ENCODE assay signal across 16 cellular contexts in genomic region chrX:23952401-23952800, GRCh38. TPM values are rescaled to one million over a fixed set of nuclear protein-coding genes. Genes with fewer than 3 reads are reported as not detected.
DNase-seq lines count a peak whose midpoint lies in the region; ATAC-seq lines count a peak whose summit lies in the region.
"Had no signal": no experiment of that assay in that cellular context is flagged by ENCODE, and none has a peak within 500 bp of the region (broad histone marks: within the 10 kb centered on the region; RNA-seq: fewer than 3 reads in every experiment).

No MANE protein-coding gene starts in this region.

- H3K9me3 Mint-ChIP-seq in activated CD4-positive, alpha-beta T cell treated with anti-CD3 and anti-CD28 coated beads, Interleukin-2, amount 10 ng/mL, durations not matched to agents 24 days and 14 days: no peaks in the 10 kb centered on the region
- H3K9me3 Mint-ChIP-seq in activated CD4-positive, alpha-beta memory T cell treated with anti-CD3 and anti-CD28 coated beads, Interleukin-2, amount 10 ng/mL, durations not matched to agents 7 days and 5 days: no peaks in the 10 kb centered on the region
- no peaks in the 10 kb centered on the region for H3K9me3 Mint-ChIP-seq in naive thymus-derived CD8-positive, alpha-beta T cell

- peak overlapping the region; percentile 84 for H3K27ac ChIP-seq in HUES48 (ENCODE audit: low read depth, low read length)
- H3K27ac ChIP-seq: psoas muscle, vagina had no signal

- no peaks in the 10 kb centered on the region; the same call in 1 of the 2 replicates for H3K27me3 ChIP-seq in HUES48 (ENCODE audit: control insufficient read depth, insufficient read depth, low read length)
- H3K27me3 ChIP-seq: vagina had no signal

- no peaks in the 10 kb centered on the region for H3K27me3 Mint-ChIP-seq in activated CD4-positive, alpha-beta T cell treated with anti-CD3 and anti-CD28 coated beads, Interleukin-2, amount 10 ng/mL, durations not matched to agents 24 days and 14 days
- no peaks in the 10 kb centered on the region for H3K27me3 Mint-ChIP-seq in activated CD4-positive, alpha-beta memory T cell treated with anti-CD3 and anti-CD28 coated beads, Interleukin-2, amount 10 ng/mL, durations not matched to agents 7 days and 5 days
- H3K27me3 Mint-ChIP-seq in naive thymus-derived CD8-positive, alpha-beta T cell: no peaks in the 10 kb centered on the region

- H3K4me1 Mint-ChIP-seq in activated CD4-positive, alpha-beta T cell treated with anti-CD3 and anti-CD28 coated beads, Interleukin-2, amount 10 ng/mL, durations not matched to agents 24 days and 14 days: peaks cover 12% of the 10 kb centered on the region
- peaks cover 26% of the 10 kb centered on the region for H3K4me1 Mint-ChIP-seq in activated CD4-positive, alpha-beta memory T cell treated with anti-CD3 and anti-CD28 coated beads, Interleukin-2, amount 10 ng/mL, durations not matched to agents 7 days and 5 days
- H3K4me1 Mint-ChIP-seq in naive thymus-derived CD8-positive, alpha-beta T cell: peaks cover 3 to 30% (median 20%) of the 10 kb centered on the region in 4 donors

- DNase-seq in activated CD4-positive, alpha-beta T cell treated with anti-CD3 and anti-CD28 coated beads, Interleukin-2, amount 10 ng/mL, durations not matched to agents 24 days and 14 days: no peak
- DNase-seq in activated CD4-positive, alpha-beta T cell treated with anti-CD3 and anti-CD28 coated beads, Interleukin-2, amount 50 U/mL, for 1 hour: no peak
- DNase-seq in activated CD4-positive, alpha-beta memory T cell treated with anti-CD3 and anti-CD28 coated beads, Interleukin-2, amount 10 ng/mL, durations not matched to agents 7 days and 5 days: no peak
- no peak for DNase-seq in naive thymus-derived CD8-positive, alpha-beta T cell
- DNase-seq in H4 (ENCODE audit: low spot score) (no peak), NCI-H446 (lab: John Stamatoyannopoulos, UW) (no peak), COLO668 (lab: John Stamatoyannopoulos, UW; ENCODE audit: unreplicated experiment) (no peak)
- DNase-seq: Caco-2, foreskin fibroblast, HCEC 1CT, psoas muscle, stomach had no signal

- no peak for ATAC-seq in naive thymus-derived CD8-positive, alpha-beta T cell
- ATAC-seq: psoas muscle had no signal

- no peak overlapping the region for H3K27ac Mint-ChIP-seq in activated CD4-positive, alpha-beta T cell treated with anti-CD3 and anti-CD28 coated beads, Interleukin-2, amount 10 ng/mL, durations not matched to agents 24 days and 14 days
- H3K27ac Mint-ChIP-seq in activated CD4-positive, alpha-beta memory T cell treated with anti-CD3 and anti-CD28 coated beads, Interleukin-2, amount 10 ng/mL, durations not matched to agents 7 days and 5 days: peak overlapping the region; percentile 93
- H3K27ac Mint-ChIP-seq in naive thymus-derived CD8-positive, alpha-beta T cell: peak overlapping the region in 5 of 10 donors; percentile 26 to 98 (median 96)

- no peaks in the 10 kb centered on the region for H3K9me3 ChIP-seq in HUES48 (ENCODE audit: control insufficient read depth, insufficient read depth, low read length)
- H3K9me3 ChIP-seq: Caco-2, psoas muscle, stomach, vagina had no signal

- H3K4me1 ChIP-seq in HUES48 (ENCODE audit: control insufficient read depth, insufficient read depth, low read length): peaks cover 29% of the 10 kb centered on the region
- H3K4me1 ChIP-seq: Caco-2, psoas muscle, stomach, vagina had no signal

- no peak overlapping the region for H3K9ac ChIP-seq in HUES48 (ENCODE audit: low read depth, low read length)

- CTCF ChIA-PET in activated CD4-positive, alpha-beta memory T cell treated with anti-CD3 and anti-CD28 coated beads, Interleukin-2, amount 10 ng/mL, durations not matched to agents 7 days and 5 days (lab: Charles Lee): interaction anchor here (0.5 to 1.5 kb wide), 6 partner anchors 42 to 169 kb away, joined by 3 to 14 read pairs (median 4); partner anchors contain the start of genes APOO, CXorf58, EIF2S3 and SAT1

- peak overlapping the region; percentile 61 for H3K4me3 Mint-ChIP-seq in activated CD4-positive, alpha-beta T cell treated with anti-CD3 and anti-CD28 coated beads, Interleukin-2, amount 10 ng/mL, durations not matched to agents 24 days and 14 days
- peak overlapping the region; percentile 50 for H3K4me3 Mint-ChIP-seq in activated CD4-positive, alpha-beta memory T cell treated with anti-CD3 and anti-CD28 coated beads, Interleukin-2, amount 10 ng/mL, durations not matched to agents 7 days and 5 days
- H3K4me3 Mint-ChIP-seq in naive thymus-derived CD8-positive, alpha-beta T cell: peak overlapping the region; percentile 41 to 92 (median 86)

- H3K36me3 Mint-ChIP-seq in activated CD4-positive, alpha-beta T cell treated with anti-CD3 and anti-CD28 coated beads, Interleukin-2, amount 10 ng/mL, durations not matched to agents 24 days and 14 days (ENCODE audit: low read depth): peaks cover 6% of the 10 kb centered on the region
- H3K36me3 Mint-ChIP-seq in activated CD4-positive, alpha-beta memory T cell treated with anti-CD3 and anti-CD28 coated beads, Interleukin-2, amount 10 ng/mL, durations not matched to agents 7 days and 5 days (ENCODE audit: low read depth): no peaks in the 10 kb centered on the region
- peaks cover 0 to 7% (median 0%) of the 10 kb centered on the region in 3 donors for H3K36me3 Mint-ChIP-seq in naive thymus-derived CD8-positive, alpha-beta T cell

- POLR2A ChIA-PET in activated CD4-positive, alpha-beta memory T cell treated with anti-CD3 and anti-CD28 coated beads, Interleukin-2, amount 10 ng/mL, durations not matched to agents 7 days and 5 days (lab: Charles Lee): interaction anchor here (0.8 to 1.5 kb wide), 8 partner anchors 12 to 285 kb away, joined by 3 to 16 read pairs (median 6); partner anchors contain the start of genes APOO, CXorf58, EIF2S3 and PRDX4
- POLR2A ChIA-PET in naive thymus-derived CD8-positive, alpha-beta T cell (lab: Charles Lee): interaction anchor here (1.0 to 3.5 kb wide), 7 partner anchors 13 to 197 kb away, joined by 3 to 15 read pairs (median 4); partner anchors contain the start of genes APOO, CXorf58, EIF2S3 and KLHL15

- H3K36me3 ChIP-seq in HUES48 (ENCODE audit: control insufficient read depth, insufficient read depth, low read length): no peaks in the 10 kb centered on the region
- H3K36me3 ChIP-seq: stomach, vagina had no signal

- H3K4me3 ChIP-seq in HUES48 (ENCODE audit: low read depth, low read length): no peak overlapping the region
- H3K4me3 ChIP-seq: psoas muscle, stomach, vagina had no signal

- intact Hi-C loops in activated CD4-positive, alpha-beta T cell treated with anti-CD3 and anti-CD28 coated beads, Interleukin-2, amount 10 ng/mL, durations not matched to agents 24 days and 14 days (cut with micrococcal nuclease): loop anchor here (5.0 kb wide), 1 partner anchor 75 kb away; the partner anchor contains the start of gene KLHL15

RNA-seq across cellular contexts. Expression of gene CXorf58, which starts 44.6 kb away (rescaled TPM):
- not detected in 2 replicates for total RNA-seq in activated CD4-positive, alpha-beta T cell treated with anti-CD3 and anti-CD28 coated beads, Interleukin-2, amount 10 ng/mL, durations not matched to agents 24 days and 14 days
- not detected for total RNA-seq in activated CD4-positive, alpha-beta memory T cell treated with anti-CD3 and anti-CD28 coated beads, Interleukin-2, amount 10 ng/mL, durations not matched to agents 7 days and 5 days
- not detected for total RNA-seq in naive thymus-derived CD8-positive, alpha-beta T cell
- polyA plus RNA-seq in naive thymus-derived CD8-positive, alpha-beta T cell: not detected
- 0.04 TPM in 1 of 2 replicates, not detected in the other for total RNA-seq in H4 (2014; rRNA removed; shearing (Covaris generic))
- total RNA-seq: Caco-2, myocyte, stomach, vagina had no signal
- polyA plus RNA-seq: liver had no signal

RNA-seq across cellular contexts. Expression of gene APOO, which starts 44.7 kb away (rescaled TPM):
- 27.1 and 33.7 TPM in 2 replicates for total RNA-seq in activated CD4-positive, alpha-beta T cell treated with anti-CD3 and anti-CD28 coated beads, Interleukin-2, amount 10 ng/mL, durations not matched to agents 24 days and 14 days
- 10 to 100 TPM; 25.1 to 26.3 TPM for total RNA-seq in activated CD4-positive, alpha-beta memory T cell treated with anti-CD3 and anti-CD28 coated beads, Interleukin-2, amount 10 ng/mL, durations not matched to agents 7 days and 5 days
- total RNA-seq in naive thymus-derived CD8-positive, alpha-beta T cell: 10 to 100 TPM in 1 of 2 experiments, 1 to 10 TPM in 1; 6.8 to 10.8 TPM
- 10 to 100 TPM; 15.9 to 20.2 (median 19.7) TPM for polyA plus RNA-seq in naive thymus-derived CD8-positive, alpha-beta T cell
- total RNA-seq in H4 (2014; rRNA removed; shearing (Covaris generic)): 40.5 and 58.9 TPM in 2 replicates
